13 cellular contexts compared by ENCODE assay signal in genomic region chr1:167082511-167083027, GRCh38. TPM values are rescaled to one million over a fixed set of nuclear protein-coding genes. Genes with fewer than 3 reads are reported as not detected.
DNase-seq lines count a peak whose midpoint lies in the region; ATAC-seq and TF ChIP-seq lines count a peak whose summit lies in the region.
"Had no signal": no experiment of that assay in that cellular context is flagged by ENCODE, and none has a peak within 500 bp of the region (broad histone marks: within the 10 kb centered on the region; RNA-seq: fewer than 3 reads in every experiment).

No MANE protein-coding gene starts in this region.

- no peak overlapping the region for H3K4me3 ChIP-seq in HEK293 (ENCODE audit: low read depth, low read length)
- H3K4me3 ChIP-seq in epithelial cell of proximal tubule (ENCODE audit: low read depth, low read length), result no peak overlapping the region
- no peak overlapping the region for H3K4me3 ChIP-seq in psoas muscle
- H3K4me3 ChIP-seq: dorsolateral prefrontal cortex had no signal

- no peaks in the 10 kb centered on the region for H3K27me3 Mint-ChIP-seq in activated T-cell treated with anti-CD3 and anti-CD28 coated beads, Interleukin-2, amount 50 U/mL, for 24 hours
- H3K27me3 Mint-ChIP-seq: activated naive CD8-positive, alpha-beta T cell had no signal

- POLR2A ChIA-PET in HEK293 (lab: Yijun Ruan, JAX), result interaction anchor here (1.7 kb wide), 1 partner anchor 138 kb away, joined by 7 read pairs; the partner anchor contains the start of gene POU2F1

- H3K9me3 Mint-ChIP-seq in activated T-cell treated with anti-CD3 and anti-CD28 coated beads, Interleukin-2, amount 50 U/mL, for 24 hours, result no peaks in the 10 kb centered on the region

- intact Hi-C loops in psoas muscle (cut with DNase I), result no loop called here

- H3K4me3 Mint-ChIP-seq in activated T-cell treated with anti-CD3 and anti-CD28 coated beads, Interleukin-2, amount 50 U/mL, for 24 hours, result no peak overlapping the region
- H3K4me3 Mint-ChIP-seq: activated naive CD8-positive, alpha-beta T cell had no signal

- H3K4me1 ChIP-seq in HEK293 (ENCODE audit: control insufficient read depth, insufficient read depth, low read length) (no peaks in the 10 kb centered on the region), psoas muscle (peaks cover 10% of the 10 kb centered on the region)

- no peak overlapping the region for H3K27ac ChIP-seq in HEK293 (ENCODE audit: extremely low read depth, low read depth, low read length)
- H3K27ac ChIP-seq in psoas muscle, result no peak overlapping the region
- H3K27ac ChIP-seq: dorsolateral prefrontal cortex had no signal

- peak; percentile 88 for DNase-seq in NCI-H526 treated with DMSO at 0.1 percent for 48 hours (lab: John Stamatoyannopoulos, UW)
- DNase-seq in epithelial cell of proximal tubule (ENCODE audit: low read depth), result peak; percentile 57
- DNase-seq in psoas muscle, result no peak
- no peak for DNase-seq in activated T-cell treated with anti-CD3 and anti-CD28 coated beads, Interleukin-2, amount 50 U/mL, for 24 hours
- no peak for DNase-seq in NCI-H2227 treated with DMSO at 0.1 percent for 48 hours (lab: John Stamatoyannopoulos, UW)
- DNase-seq: DND-41, head of caudate nucleus, IMR-90 had no signal

- no peaks in the 10 kb centered on the region for H3K36me3 Mint-ChIP-seq in activated T-cell treated with anti-CD3 and anti-CD28 coated beads, Interleukin-2, amount 50 U/mL, for 24 hours (ENCODE audit: low read depth)

- peak; percentile 52 to 86 (median 84) for ATAC-seq in psoas muscle
- ATAC-seq in HG03342 (IDR thresholded peaks at IDR 0.05; ENCODE audit: unreplicated experiment), result no peak

- H3K36me3 ChIP-seq in HEK293 (ENCODE audit: control insufficient read depth in 2 of 2, insufficient read depth in 1 of 2, low read length in 2 of 2), result no peaks in the 10 kb centered on the region
- no peaks in the 10 kb centered on the region for H3K36me3 ChIP-seq in psoas muscle (ENCODE audit: insufficient read depth in 1 of 2, low read depth in 1 of 2)

- peaks cover 5% of the 10 kb centered on the region for H3K4me1 Mint-ChIP-seq in activated T-cell treated with anti-CD3 and anti-CD28 coated beads, Interleukin-2, amount 50 U/mL, for 24 hours (ENCODE audit: low read depth)

- WGBS in psoas muscle, 3 donors, result 49 to 60% (median 52%) methylated on average over 11 of the region's 11 CpGs

- no peaks in the 10 kb centered on the region for H3K27me3 ChIP-seq in psoas muscle (ENCODE audit: insufficient read depth in 3 of 3, low read length in 2 of 3)

- TF ChIP-seq CTCF in HEK293 (tag by site-specific recombination; IDR thresholded peaks at IDR 0.05) (no peak), epithelial cell of proximal tubule (conservative IDR thresholded peaks at IDR 0.05; ENCODE audit: low read depth, low read length) (peak; percentile 8), psoas muscle (IDR thresholded peaks at IDR 0.05) (peak; percentile 7)

- H3K27ac Mint-ChIP-seq in activated T-cell treated with anti-CD3 and anti-CD28 coated beads, Interleukin-2, amount 50 U/mL, for 24 hours, result no peak overlapping the region
- H3K27ac Mint-ChIP-seq: activated naive CD8-positive, alpha-beta T cell had no signal

- CTCF ChIA-PET in HEK293 (lab: Yijun Ruan, JAX), result interaction anchor here (0.6 to 1.4 kb wide), 5 partner anchors 12 to 173 kb away, joined by 3 read pairs; no protein-coding TSS in a partner anchor

- H3K9me3 ChIP-seq in HEK293 (ENCODE audit: control insufficient read depth, insufficient read depth, low read depth, low read length) (no peaks in the 10 kb centered on the region), psoas muscle (no peaks in the 10 kb centered on the region)

TF ChIP-seq in HEK293, 187 proteins besides CTCF, POLR2A, EP300 and RAD21:
- no peak for TF ChIP-seq ZFHX2 (tag by site-specific recombination; conservative IDR thresholded peaks at IDR 0.05)
- TF ChIP-seq, protein P1, sequence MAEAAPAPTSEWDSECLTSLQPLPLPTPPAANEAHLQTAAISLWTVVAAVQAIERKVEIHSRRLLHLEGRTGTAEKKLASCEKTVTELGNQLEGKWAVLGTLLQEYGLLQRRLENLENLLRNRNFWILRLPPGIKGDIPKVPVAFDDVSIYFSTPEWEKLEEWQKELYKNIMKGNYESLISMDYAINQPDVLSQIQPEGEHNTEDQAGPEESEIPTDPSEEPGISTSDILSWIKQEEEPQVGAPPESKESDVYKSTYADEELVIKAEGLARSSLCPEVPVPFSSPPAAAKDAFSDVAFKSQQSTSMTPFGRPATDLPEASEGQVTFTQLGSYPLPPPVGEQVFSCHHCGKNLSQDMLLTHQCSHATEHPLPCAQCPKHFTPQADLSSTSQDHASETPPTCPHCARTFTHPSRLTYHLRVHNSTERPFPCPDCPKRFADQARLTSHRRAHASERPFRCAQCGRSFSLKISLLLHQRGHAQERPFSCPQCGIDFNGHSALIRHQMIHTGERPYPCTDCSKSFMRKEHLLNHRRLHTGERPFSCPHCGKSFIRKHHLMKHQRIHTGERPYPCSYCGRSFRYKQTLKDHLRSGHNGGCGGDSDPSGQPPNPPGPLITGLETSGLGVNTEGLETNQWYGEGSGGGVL (tag by site-specific recombination; IDR thresholded peaks at IDR 0.05), result peak; percentile 10; the same call in 1 of the 2 replicates

RNA-seq across cellular contexts. Expression of gene GPA33, which starts 7.6 kb away (rescaled TPM):
- total RNA-seq in epithelial cell of proximal tubule (not detected in 2 replicates), psoas muscle (1 to 10 TPM in 1 of 4 donors, under 1 TPM in 2, not detected in 1; 0.12 to 2.2 (median 0.27) TPM)
- under 1 TPM in 2 of 3 donors, not detected in 1; 0.06 to 0.10 TPM for polyA plus RNA-seq in psoas muscle
- total RNA-seq: IMR-90 had no signal
- polyA plus RNA-seq: IMR-90 had no signal

RNA-seq across cellular contexts. Expression of gene STYXL2, which starts 11.3 kb away (rescaled TPM):
- total RNA-seq in epithelial cell of proximal tubule (not detected in 2 replicates), psoas muscle (100 to 1,000 TPM; 134 to 205 (median 143) TPM)
- polyA plus RNA-seq in psoas muscle, result 10 to 100 TPM; 15.2 to 56.0 (median 52.5) TPM
- total RNA-seq: IMR-90, mononuclear cell had no signal
- polyA plus RNA-seq: IMR-90 had no signal

Comparison
In these comparisons a context has a peak if more than half of its experiments do, and no peak if none do; other contexts are left out.
1. DNase-seq: peak in NCI-H526 treated with DMSO at 0.1 percent for 48 hours (single experiment) and epithelial cell of proximal tubule (single experiment); none in psoas muscle (0 of 2), activated T-cell treated with anti-CD3 and anti-CD28 coated beads, Interleukin-2, amount 50 U/mL, for 24 hours (single experiment) and NCI-H2227 treated with DMSO at 0.1 percent for 48 hours (single experiment).
2. RNA of gene STYXL2, which starts 11.3 kb away (total RNA-seq): 134 to 205 TPM in psoas muscle; not detected in epithelial cell of proximal tubule; every median in the first group is over 100 times any median in the second.